ENCODE assay signal across 14 cellular contexts in genomic region chr9:37787059-37787458, GRCh38.
"Had no signal": no experiment of that assay in that cellular context is flagged by ENCODE, and none has a peak within 500 bp of the region (broad histone marks: within the 10 kb centered on the region; RNA-seq: fewer than 3 reads in every experiment).

No MANE protein-coding gene starts in this region.

- H3K27ac ChIP-seq: adrenal gland, ovary, SK-N-MC, thyroid gland, uterus had no signal

- H3K9me3 ChIP-seq: adrenal gland, ovary, thyroid gland, uterus had no signal

- H3K36me3 ChIP-seq: ovary, uterus had no signal

- DNase-seq: activated CD4-positive, alpha-beta T cell treated with anti-CD3 and anti-CD28 coated beads, Interleukin-2, amount 50 U/mL, for 1 hour; activated T-cell treated with anti-CD3 and anti-CD28 coated beads, Interleukin-2, amount 50 U/mL, for 48 hours; cortex of kidney; effector CD8-positive, alpha-beta T cell; hippocampal formation; kidney glomerular epithelial cell; naive thymus-derived CD8-positive, alpha-beta T cell; ovary; thyroid gland; uterus had no signal

- ATAC-seq: naive thymus-derived CD8-positive, alpha-beta T cell had no signal

- H3K4me1 ChIP-seq: uterus had no signal

- H3K27ac Mint-ChIP-seq: T-helper 1 cell treated with Interleukin-12 subunit alpha and Interleukin-12 subunit beta and Interleukin-4 antibody, amounts not matched to agents 30 μg/mL and 1 μg/mL, for 36 hours had no signal

- H3K27me3 ChIP-seq: adrenal gland, ovary, thyroid gland, uterus had no signal

- H3K4me3 ChIP-seq: adrenal gland, lung, ovary, SK-N-MC, thyroid gland, uterus had no signal
